Comparison of ENCODE assay signal across 8 cellular contexts in the genomic region with DNA sequence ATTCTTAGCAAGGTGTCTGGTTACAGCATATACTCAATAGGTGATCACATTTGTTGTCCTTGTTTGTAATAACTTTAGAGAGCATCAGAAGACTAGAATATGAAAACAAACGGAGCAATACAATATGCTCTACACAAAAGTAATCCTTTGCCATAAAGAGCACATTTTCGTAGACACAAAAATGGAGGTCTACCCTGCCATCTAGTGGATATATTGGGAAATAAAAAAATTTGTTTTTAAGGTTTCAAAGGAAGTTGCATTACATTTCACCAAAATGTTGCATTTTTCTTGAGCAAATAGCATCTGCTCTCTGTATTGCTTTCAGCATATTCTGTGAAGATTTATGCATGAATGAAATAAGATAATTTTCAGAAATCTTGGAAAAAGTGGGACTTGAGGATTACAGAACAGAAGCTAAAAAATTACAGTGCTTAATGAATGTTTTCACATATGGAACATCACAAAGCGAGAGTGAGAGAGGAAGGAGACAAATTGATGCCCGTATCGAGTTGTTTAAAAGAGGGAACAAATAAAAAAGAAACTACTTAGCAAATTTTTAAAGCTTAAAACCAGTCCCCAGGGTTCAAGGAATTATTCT.
DNase-seq lines count a peak whose midpoint lies in the region; TF ChIP-seq lines count a peak whose summit lies in the region.

No MANE protein-coding gene starts in this region.

- H3K9me3 Mint-ChIP-seq in activated CD4-positive, alpha-beta T cell treated with anti-CD3 and anti-CD28 coated beads, Interleukin-2, amount 10 ng/mL, durations not matched to agents 7 days and 5 days, result no peaks in the 10 kb centered on the region

- no peak overlapping the region for H3K27ac Mint-ChIP-seq in activated CD4-positive, alpha-beta T cell treated with anti-CD3 and anti-CD28 coated beads, Interleukin-2, amount 10 ng/mL, durations not matched to agents 7 days and 5 days

- POLR2A ChIA-PET in activated CD4-positive, alpha-beta T cell treated with anti-CD3 and anti-CD28 coated beads, Interleukin-2, amount 10 ng/mL, durations not matched to agents 7 days and 5 days (lab: Charles Lee), result no interaction called here

- no peak for DNase-seq in AG09319 (ENCODE audit: extremely low read depth, low read depth)
- no peak for DNase-seq in GM13977 (ENCODE audit: low spot score)
- DNase-seq in LoVo (ENCODE audit: low spot score), result peak; percentile 40
- DNase-seq in astrocyte of the spinal cord (ENCODE audit: low read depth, low spot score), result peak; percentile 66
- peak; percentile 59 for DNase-seq in left kidney (ENCODE audit: low read depth, low spot score)
- no peak for DNase-seq in activated CD4-positive, alpha-beta T cell treated with anti-CD3 and anti-CD28 coated beads, Interleukin-2, amount 10 ng/mL, durations not matched to agents 7 days and 5 days
- no peak for DNase-seq in mucosa of gallbladder (ENCODE audit: low spot score)
- no peak for DNase-seq in hepatic stellate cell (ENCODE audit: low spot score)

- peaks cover 15% of the 10 kb centered on the region for H3K27me3 Mint-ChIP-seq in activated CD4-positive, alpha-beta T cell treated with anti-CD3 and anti-CD28 coated beads, Interleukin-2, amount 10 ng/mL, durations not matched to agents 7 days and 5 days

- CTCF ChIA-PET in activated CD4-positive, alpha-beta T cell treated with anti-CD3 and anti-CD28 coated beads, Interleukin-2, amount 10 ng/mL, durations not matched to agents 7 days and 5 days (lab: Charles Lee), result no interaction called here

- peak; percentile 41 for TF ChIP-seq CTCF in AG09319 (IDR thresholded peaks at IDR 0.05; ENCODE audit: low read depth, low read length)
- peak; percentile 48 for TF ChIP-seq CTCF in GM13977 (IDR thresholded peaks at IDR 0.05; ENCODE audit: extremely low read depth, insufficient read depth, missing control alignments)
- peak; percentile 37 for TF ChIP-seq CTCF in astrocyte of the spinal cord (IDR thresholded peaks at IDR 0.05; ENCODE audit: low read depth, low read length)

- in situ Hi-C loops in GM13977 (cut with MboI; ENCODE audit: low pct_unique_long_range_greater_than_20kb, low sequenced_read_pairs, unreplicated experiment) (no loop called here), astrocyte of the spinal cord (cut with HindIII; ENCODE audit: low sequenced_read_pairs) (no loop called here)

- H3K4me1 Mint-ChIP-seq in activated CD4-positive, alpha-beta T cell treated with anti-CD3 and anti-CD28 coated beads, Interleukin-2, amount 10 ng/mL, durations not matched to agents 7 days and 5 days, result no peaks in the 10 kb centered on the region

- no peak overlapping the region for H3K4me3 ChIP-seq in astrocyte of the spinal cord (ENCODE audit: low read depth, low read length)

- H3K36me3 Mint-ChIP-seq in activated CD4-positive, alpha-beta T cell treated with anti-CD3 and anti-CD28 coated beads, Interleukin-2, amount 10 ng/mL, durations not matched to agents 7 days and 5 days (ENCODE audit: low read depth), result no peaks in the 10 kb centered on the region

- H3K4me3 Mint-ChIP-seq in activated CD4-positive, alpha-beta T cell treated with anti-CD3 and anti-CD28 coated beads, Interleukin-2, amount 10 ng/mL, durations not matched to agents 7 days and 5 days, result no peak overlapping the region

Comparison
In these comparisons a context has a peak if more than half of its experiments do, and no peak if none do; other contexts are left out.
1. DNase-seq: peak in LoVo (single experiment), astrocyte of the spinal cord (single experiment) and left kidney (single experiment); none in AG09319 (single experiment), GM13977 (single experiment), activated CD4-positive, alpha-beta T cell treated with anti-CD3 and anti-CD28 coated beads, Interleukin-2, amount 10 ng/mL, durations not matched to agents 7 days and 5 days (single experiment), mucosa of gallbladder (single experiment) and hepatic stellate cell (single experiment).
2. Peak in every context shown above with its lines, with median percentiles within 50 percentile points of each other: CTCF ChIP-seq.